8 cellular contexts compared by ENCODE assay signal in genomic region chr6:134123666-134124208, GRCh38.
DNase-seq lines count a peak whose midpoint lies in the region; ATAC-seq and FAIRE-seq lines count a peak whose summit lies in the region.

No MANE protein-coding gene starts in this region.

- FAIRE-seq in A204.1 (lab: Jason Lieb, UNC) (peak; percentile 95), G401.6 (lab: Jason Lieb, UNC) (peak; percentile 82), RCC 7860 (lab: Jason Lieb, UNC) (peak; percentile 55)

- no peak overlapping the region for H3K23ac ChIP-seq in mesenchymal stem cell (ENCODE audit: low read length in 2 of 2)

- no peak overlapping the region for H3K27ac ChIP-seq in Karpas-422 (ENCODE audit: low read length)
- H3K27ac ChIP-seq in mesenchymal stem cell (ENCODE audit: low read length, poor library complexity, severe bottlenecking): no peak overlapping the region

- H3K4ac ChIP-seq in mesenchymal stem cell (ENCODE audit: low read depth in 1 of 2, low read length in 2 of 2): no peak overlapping the region

- 13% methylated on average over 3 of the region's 5 CpGs for WGBS in mesenchymal stem cell

- H3K4me2 ChIP-seq in Karpas-422 (ENCODE audit: low read depth, low read length, poor library complexity, severe bottlenecking) (no peak overlapping the region), mesenchymal stem cell (ENCODE audit: low read length, poor library complexity, severe bottlenecking) (no peak overlapping the region)

- no peak overlapping the region for H3K18ac ChIP-seq in mesenchymal stem cell (ENCODE audit: low read depth in 1 of 2, low read length in 2 of 2)

- no peak for ATAC-seq in GM19397 (IDR thresholded peaks at IDR 0.05; ENCODE audit: unreplicated experiment)

- H2AK5ac ChIP-seq in mesenchymal stem cell (ENCODE audit: low read length, severe bottlenecking): no peak overlapping the region

- H2BK12ac ChIP-seq in mesenchymal stem cell (ENCODE audit: low read length in 2 of 2): no peak overlapping the region

- H3K79me2 ChIP-seq in Karpas-422 (ENCODE audit: low read length): no peaks in the 10 kb centered on the region

- no peak overlapping the region for H3K9ac ChIP-seq in Karpas-422 (ENCODE audit: low read length)
- peak overlapping the region; percentile 61 for H3K9ac ChIP-seq in mesenchymal stem cell (ENCODE audit: low read length)

- H3K79me1 ChIP-seq in mesenchymal stem cell (replicated peaks; ENCODE audit: low read length, poor library complexity, severe bottlenecking): no peaks in the 10 kb centered on the region

- no peak overlapping the region for H2AFZ ChIP-seq in Karpas-422 (ENCODE audit: low read length)
- H2AFZ ChIP-seq in mesenchymal stem cell (ENCODE audit: low read depth, low read length): no peak overlapping the region

- H3K4me1 ChIP-seq in Karpas-422 (ENCODE audit: low read length): no peaks in the 10 kb centered on the region
- no peaks in the 10 kb centered on the region for H3K4me1 ChIP-seq in mesenchymal stem cell (ENCODE audit: control insufficient read depth, insufficient read depth, low read depth, low read length)

- no peaks in the 10 kb centered on the region for H4K20me1 ChIP-seq in Karpas-422 (ENCODE audit: insufficient read depth, low read depth, low read length)

- H3K9me2 ChIP-seq in Karpas-422 (replicated peaks; ENCODE audit: insufficient read depth, low read length): no peaks in the 10 kb centered on the region

- H3K36me3 ChIP-seq in Karpas-422 (ENCODE audit: insufficient read depth, low read length) (no peaks in the 10 kb centered on the region), mesenchymal stem cell (ENCODE audit: control insufficient read depth in 1 of 2, insufficient read depth in 2 of 2, low read depth in 1 of 2, low read length in 2 of 2) (no peaks in the 10 kb centered on the region)

- no peak overlapping the region for H3K4me3 ChIP-seq in Karpas-422 (ENCODE audit: low read length)
- H3K4me3 ChIP-seq in mesenchymal stem cell (ENCODE audit: insufficient read depth in 1 of 2, low read depth in 1 of 2, low read length in 2 of 2): no peak overlapping the region

- DNase-seq in Karpas-422: peak; percentile 75
- DNase-seq in RCC 7860 (ENCODE audit: low spot score): peak; percentile 7
- DNase-seq in dermis microvascular lymphatic vessel endothelial cell (ENCODE audit: low read depth in 2 of 2): peak; percentile 58 to 77
- peak; percentile 74 for DNase-seq in mesenchymal stem cell
- DNase-seq in GM19240 (ENCODE audit: insufficient read length, low spot score): no peak

- H3K27me3 ChIP-seq in Karpas-422 (ENCODE audit: low read length): no peaks in the 10 kb centered on the region
- H3K27me3 ChIP-seq in mesenchymal stem cell (ENCODE audit: control insufficient read depth in 1 of 2, insufficient read depth in 1 of 2, low read length in 2 of 2): no peaks in the 10 kb centered on the region

- H2BK15ac ChIP-seq in mesenchymal stem cell (ENCODE audit: low read depth, poor library complexity, severe bottlenecking): no peak overlapping the region

- no peak overlapping the region for H4K91ac ChIP-seq in mesenchymal stem cell (ENCODE audit: low read length)

- no peak overlapping the region for H3K14ac ChIP-seq in mesenchymal stem cell (ENCODE audit: low read length in 2 of 2)

- H2BK5ac ChIP-seq in mesenchymal stem cell (ENCODE audit: low read depth, low read length, poor library complexity, severe bottlenecking): no peak overlapping the region

- H2BK120ac ChIP-seq in mesenchymal stem cell (ENCODE audit: low read depth, low read length): no peak overlapping the region

- H4K8ac ChIP-seq in mesenchymal stem cell (ENCODE audit: low read length): no peak overlapping the region

- H3K9me3 ChIP-seq in Karpas-422 (ENCODE audit: low read length): no peaks in the 10 kb centered on the region
- H3K9me3 ChIP-seq in mesenchymal stem cell (ENCODE audit: control insufficient read depth, low read length): no peaks in the 10 kb centered on the region
